ENCODE assay signal across 16 cellular contexts in genomic region chr5:158967566-158967965, GRCh38.
DNase-seq lines count a peak whose midpoint lies in the region; ATAC-seq and TF ChIP-seq lines count a peak whose summit lies in the region.
"Had no signal": no experiment of that assay in that cellular context is flagged by ENCODE, and none has a peak within 500 bp of the region (broad histone marks: within the 10 kb centered on the region; RNA-seq: fewer than 3 reads in every experiment).

No MANE protein-coding gene starts in this region.

- no peaks in the 10 kb centered on the region for H3K27me3 ChIP-seq in gastroesophageal sphincter
- H3K27me3 ChIP-seq in body of pancreas: no peaks in the 10 kb centered on the region

- TF ChIP-seq POLR2A in gastroesophageal sphincter (IDR thresholded peaks at IDR 0.05) (no peak), body of pancreas (IDR thresholded peaks at IDR 0.05) (no peak)

- H3K36me3 ChIP-seq in gastroesophageal sphincter (no peaks in the 10 kb centered on the region), body of pancreas (replicated peaks in 1 of 2; ENCODE audit: insufficient read depth in 1 of 2, low read depth in 2 of 2) (no peaks in the 10 kb centered on the region)

- H3K4me1 ChIP-seq in gastroesophageal sphincter: peaks cover 0 to 11% (median 3%) of the 10 kb centered on the region in 3 donors
- no peaks in the 10 kb centered on the region for H3K4me1 ChIP-seq in body of pancreas

- ATAC-seq in HG02759 (IDR thresholded peaks at IDR 0.05; ENCODE audit: unreplicated experiment) (peak; percentile 63), gastroesophageal sphincter (peak; percentile 31), GM18520 (IDR thresholded peaks at IDR 0.05; ENCODE audit: unreplicated experiment) (no peak), body of pancreas (no peak)

- peak; percentile 72 for DNase-seq in AG10803 (ENCODE audit: low read depth)
- peak; percentile 32 for DNase-seq in SK-MEL-5 (ENCODE audit: low read depth, low spot score)
- no peak for DNase-seq in glomerular visceral epithelial cell (ENCODE audit: extremely low spot score)
- no peak for DNase-seq in G401 (ENCODE audit: low spot score)
- DNase-seq in body of pancreas: no peak
- DNase-seq: activated CD8-positive, alpha-beta memory T cell treated with anti-CD3 and anti-CD28 coated beads, Interleukin-2, amount 50 U/mL, for 48 hours; erythroblast; kidney glomerular epithelial cell; NCI-H1048; NCI-H774; stimulated activated naive CD4-positive, alpha-beta T cell; T-helper 9 cell had no signal

- H3K27ac ChIP-seq in gastroesophageal sphincter (no peak overlapping the region), body of pancreas (no peak overlapping the region)
- H3K27ac ChIP-seq: C4-2B had no signal

- TF ChIP-seq EP300 in gastroesophageal sphincter (IDR thresholded peaks at IDR 0.05): no peak

- H3K4me3 ChIP-seq in AG10803 (ENCODE audit: low read length): no peak overlapping the region
- no peak overlapping the region for H3K4me3 ChIP-seq in gastroesophageal sphincter
- H3K4me3 ChIP-seq in body of pancreas: no peak overlapping the region

- no peak for TF ChIP-seq CTCF in AG10803 (conservative IDR thresholded peaks at IDR 0.05; ENCODE audit: low read length)
- TF ChIP-seq CTCF in gastroesophageal sphincter (IDR thresholded peaks at IDR 0.05): no peak
- TF ChIP-seq CTCF in body of pancreas (IDR thresholded peaks at IDR 0.05): no peak

- H3K9me3 ChIP-seq in gastroesophageal sphincter (no peaks in the 10 kb centered on the region), body of pancreas (no peaks in the 10 kb centered on the region)

- intact Hi-C loops in body of pancreas (cut with DNase I): no loop called here

- in situ Hi-C loops in SK-MEL-5 (cut with HindIII; ENCODE audit: low pct_unique_long_range_greater_than_20kb, low sequenced_read_pairs) (no loop called here), G401 (cut with HindIII; ENCODE audit: low sequenced_read_pairs) (no loop called here)

- 81% methylated on average over 2 of the region's 2 CpGs for WGBS in gastroesophageal sphincter (ENCODE audit: low coverage in 1 of 2), 2 donors
- 70 to 82% methylated on average over 2 of the region's 2 CpGs for WGBS in body of pancreas, 2 donors

Comparison
In these comparisons a context has a peak if more than half of its experiments do, and no peak if none do; other contexts are left out.
1. DNase-seq: peak in AG10803 (single experiment) and SK-MEL-5 (single experiment); none in glomerular visceral epithelial cell (single experiment), G401 (single experiment) and body of pancreas (0 of 4).
2. ATAC-seq: peak in HG02759 (single experiment) and gastroesophageal sphincter (single experiment); none in GM18520 (single experiment) and body of pancreas (single experiment).